10 cellular contexts compared by ENCODE assay signal in genomic region chr19:41409288-41409687, GRCh38. TPM values are rescaled to one million over a fixed set of nuclear protein-coding genes. Genes with fewer than 3 reads are reported as not detected.
DNase-seq lines count a peak whose midpoint lies in the region; ATAC-seq, FAIRE-seq and TF ChIP-seq lines count a peak whose summit lies in the region.
"Had no signal": no experiment of that assay in that cellular context is flagged by ENCODE, and none has a peak within 500 bp of the region (broad histone marks: within the 10 kb centered on the region; RNA-seq: fewer than 3 reads in every experiment).

No MANE protein-coding gene starts in this region.

- RAD21 ChIA-PET in GM12878 (lab: Charles Lee; ENCODE audit: unreplicated experiment), result no interaction called here

- intact Hi-C loops in activated CD8-positive, alpha-beta T cell treated with anti-CD3 and anti-CD28 coated beads for 36 hours (cut with micrococcal nuclease), result no loop called here
- intact Hi-C loops in GM12878 (cut with micrococcal nuclease; ENCODE audit: unreplicated experiment) (no loop called here), upper lobe of right lung (cut with DNase I) (no loop called here)

- no peak for TF ChIP-seq EP300 in GM12878 (IDR thresholded peaks at IDR 0.05; ENCODE audit: borderline replicate concordance in 1 of 2, control insufficient read depth in 1 of 2, low read depth in 2 of 2, low read length in 2 of 2)

- H3K36me3 ChIP-seq in GM12878 (ENCODE audit: control insufficient read depth in 2 of 2, insufficient read depth in 2 of 2, low read length in 1 of 2) (peaks cover 0 to 3% of the 10 kb centered on the region in 2 experiments; a peak in 3 of 4 replicates), upper lobe of right lung (peaks cover 24% of the 10 kb centered on the region)

- H3K9me3 ChIP-seq in GM12878 (replicated peaks; ENCODE audit: control insufficient read depth, insufficient read depth, low read length) (no peaks in the 10 kb centered on the region), upper lobe of right lung (no peaks in the 10 kb centered on the region)

- no peaks in the 10 kb centered on the region for H3K9me3 Mint-ChIP-seq in activated CD8-positive, alpha-beta T cell treated with anti-CD3 and anti-CD28 coated beads, Interleukin-2, amount 10 ng/mL, durations not matched to agents 7 days and 5 days (ENCODE audit: insufficient read depth)
- no peaks in the 10 kb centered on the region for H3K9me3 Mint-ChIP-seq in activated CD8-positive, alpha-beta T cell treated with anti-CD3 and anti-CD28 coated beads for 36 hours

- no TSS peak for BruUV-seq in GM12878 (replicated peaks; lab: Mats Ljungman, UMichigan)

- in situ Hi-C loops in GM12878 (cut with MboI), result no loop called here

- no peaks in the 10 kb centered on the region for H3K27me3 ChIP-seq in GM12878 (replicated peaks in 1 of 2; ENCODE audit: control insufficient read depth in 2 of 2, insufficient read depth in 2 of 2, low read length in 1 of 2)
- H3K27me3 ChIP-seq in upper lobe of right lung, result no peaks in the 10 kb centered on the region

- H3K4me1 ChIP-seq in GM12878 (ENCODE audit: control insufficient read depth, insufficient read depth, low read length) (peaks cover 18% of the 10 kb centered on the region), upper lobe of right lung (peaks cover 57% of the 10 kb centered on the region)

- no peaks in the 10 kb centered on the region for H3K27me3 Mint-ChIP-seq in activated CD8-positive, alpha-beta T cell treated with anti-CD3 and anti-CD28 coated beads, Interleukin-2, amount 10 ng/mL, durations not matched to agents 7 days and 5 days (ENCODE audit: low read depth)
- no peaks in the 10 kb centered on the region for H3K27me3 Mint-ChIP-seq in activated CD8-positive, alpha-beta T cell treated with anti-CD3 and anti-CD28 coated beads for 36 hours

- H3K36me3 Mint-ChIP-seq in activated CD8-positive, alpha-beta T cell treated with anti-CD3 and anti-CD28 coated beads, Interleukin-2, amount 10 ng/mL, durations not matched to agents 7 days and 5 days (ENCODE audit: low read depth), result peaks cover 12% of the 10 kb centered on the region
- peaks cover 11% of the 10 kb centered on the region for H3K36me3 Mint-ChIP-seq in activated CD8-positive, alpha-beta T cell treated with anti-CD3 and anti-CD28 coated beads for 36 hours (ENCODE audit: low read depth)

- peak overlapping the region; percentile 71 for H3K4me2 ChIP-seq in GM12878 (ENCODE audit: control insufficient read depth, insufficient read depth)

- no peak for DNase-seq in activated CD8-positive, alpha-beta T cell treated with anti-CD3 and anti-CD28 coated beads, Interleukin-2, amount 10 ng/mL, durations not matched to agents 7 days and 5 days
- DNase-seq in activated CD8-positive, alpha-beta T cell treated with anti-CD3 and anti-CD28 coated beads for 36 hours, result no peak
- DNase-seq in GM12878 (ENCODE audit: low read depth, low spot score) (no peak), kidney glomerular epithelial cell (lab: John Stamatoyannopoulos, UW) (peak; percentile 64), upper lobe of right lung (no peak), CD1c-positive myeloid dendritic cell (ENCODE audit: extremely low spot score) (no peak), coronary artery (ENCODE audit: low spot score) (no peak), COR-L47 (lab: John Stamatoyannopoulos, UW) (no peak)
- DNase-seq: glutamatergic neuron, NCI-H1092 had no signal

- WGBS in GM12878 (ENCODE audit: insufficient coverage, insufficient replicate concordance, low lambda C conversion rate, missing lambda C conversion rate), result 74% methylated on average over 4 of the region's 4 CpGs

- peak overlapping the region; percentile 30 for H3K27ac Mint-ChIP-seq in activated CD8-positive, alpha-beta T cell treated with anti-CD3 and anti-CD28 coated beads, Interleukin-2, amount 10 ng/mL, durations not matched to agents 7 days and 5 days
- H3K27ac Mint-ChIP-seq in activated CD8-positive, alpha-beta T cell treated with anti-CD3 and anti-CD28 coated beads for 36 hours, result no peak overlapping the region

- POLR2A ChIA-PET in activated CD8-positive, alpha-beta T cell treated with anti-CD3 and anti-CD28 coated beads, Interleukin-2, amount 10 ng/mL, durations not matched to agents 7 days and 5 days (lab: Charles Lee), result no interaction called here
- POLR2A ChIA-PET in activated CD8-positive, alpha-beta T cell treated with anti-CD3 and anti-CD28 coated beads for 36 hours (lab: Charles Lee), result interaction anchor here (1.8 kb wide), 1 partner anchor 11 kb away, joined by 9 read pairs; the partner anchor contains the start of gene BCKDHA
- POLR2A ChIA-PET in GM12878 (lab: Charles Lee), result interaction anchor here (0.5 to 1.2 kb wide), 2 partner anchors 11 to 28 kb away, joined by 3 read pairs; no protein-coding TSS in a partner anchor

- H2AFZ ChIP-seq in GM12878 (ENCODE audit: control insufficient read depth, low read depth, low read length), result no peak overlapping the region

- H3K4me3 ChIP-seq in GM12878 (no peak overlapping the region), upper lobe of right lung (no peak overlapping the region), coronary artery (no peak overlapping the region)

- peak overlapping the region; percentile 85 for H3K27ac ChIP-seq in GM12878 (ENCODE audit: control insufficient read depth, insufficient read depth)
- H3K27ac ChIP-seq in upper lobe of right lung, result peak overlapping the region; percentile 88
- H3K27ac ChIP-seq in coronary artery, result peak overlapping the region in 1 of 2 donors; percentile 64

- FAIRE-seq in GM12878 (lab: Jason Lieb, UNC), result no peak

- CTCF ChIA-PET in activated CD8-positive, alpha-beta T cell treated with anti-CD3 and anti-CD28 coated beads, Interleukin-2, amount 10 ng/mL, durations not matched to agents 7 days and 5 days (lab: Charles Lee), result interaction anchor here (1.1 to 1.5 kb wide), 2 partner anchors 155 to 188 kb away, joined by 3 to 4 read pairs; no protein-coding TSS in a partner anchor
- CTCF ChIA-PET in activated CD8-positive, alpha-beta T cell treated with anti-CD3 and anti-CD28 coated beads for 36 hours (lab: Charles Lee), result interaction anchor here (1.0 to 1.4 kb wide), 2 partner anchors 30 to 161 kb away, joined by 3 to 4 read pairs; partner anchors contain the start of gene DMAC2
- CTCF ChIA-PET in GM12878 (lab: Yijun Ruan, JAX), result interaction anchor here (1.1 to 1.5 kb wide), 4 partner anchors 10 to 154 kb away, joined by 3 to 7 read pairs (median 4); partner anchors contain the start of gene DMAC2

- H3K4me3 Mint-ChIP-seq in activated CD8-positive, alpha-beta T cell treated with anti-CD3 and anti-CD28 coated beads, Interleukin-2, amount 10 ng/mL, durations not matched to agents 7 days and 5 days, result no peak overlapping the region
- H3K4me3 Mint-ChIP-seq in activated CD8-positive, alpha-beta T cell treated with anti-CD3 and anti-CD28 coated beads for 36 hours, result no peak overlapping the region

- TF ChIP-seq CTCF in activated CD8-positive, alpha-beta T cell treated with anti-CD3 and anti-CD28 coated beads for 36 hours (IDR thresholded peaks at IDR 0.05), result no peak
- TF ChIP-seq CTCF in GM12878 (IDR thresholded peaks at IDR 0.05 in 2 of 3, conservative IDR thresholded peaks at IDR 0.05 in 1 of 3; ENCODE audit: control insufficient read depth in 2 of 3, extremely low read depth in 1 of 3, insufficient read depth in 1 of 3, low read depth in 3 of 3, low read length in 3 of 3) (no peak), upper lobe of right lung (IDR thresholded peaks at IDR 0.05) (no peak), coronary artery (IDR thresholded peaks at IDR 0.05) (no peak)

- H3K79me2 ChIP-seq in GM12878 (ENCODE audit: control insufficient read depth, insufficient read depth, low read length), result peaks cover 5% of the 10 kb centered on the region

- H3K4me1 Mint-ChIP-seq in activated CD8-positive, alpha-beta T cell treated with anti-CD3 and anti-CD28 coated beads, Interleukin-2, amount 10 ng/mL, durations not matched to agents 7 days and 5 days (ENCODE audit: low read depth), result peaks cover 12% of the 10 kb centered on the region
- H3K4me1 Mint-ChIP-seq in activated CD8-positive, alpha-beta T cell treated with anti-CD3 and anti-CD28 coated beads for 36 hours (ENCODE audit: low read depth), result peaks cover 12% of the 10 kb centered on the region

- no peak for ATAC-seq in activated CD8-positive, alpha-beta T cell treated with anti-CD3 and anti-CD28 coated beads, Interleukin-2, amount 10 ng/mL, durations not matched to agents 7 days and 5 days
- ATAC-seq in activated CD8-positive, alpha-beta T cell treated with anti-CD3 and anti-CD28 coated beads for 36 hours, result no peak
- ATAC-seq in GM12878 (peak; percentile 45), upper lobe of right lung (peak; percentile 77)

- SMC1A ChIA-PET in GM12878 (lab: Charles Lee; ENCODE audit: uncharacterized antibody, unreplicated experiment), result interaction anchor here (1.2 to 1.9 kb wide), 2 partner anchors 29 to 39 kb away, joined by 4 to 6 read pairs; no protein-coding TSS in a partner anchor

- H4K20me1 ChIP-seq in GM12878 (ENCODE audit: control insufficient read depth, insufficient read depth), result no peaks in the 10 kb centered on the region

- peak overlapping the region; percentile 3; the same call in 1 of the 2 replicates for H3K9ac ChIP-seq in GM12878 (ENCODE audit: control insufficient read depth, insufficient read depth, low read length)

- TF ChIP-seq POLR2A in GM12878 (IDR thresholded peaks at IDR 0.05; ENCODE audit: low read depth, low read length), result no peak

- TF ChIP-seq RAD21 in GM12878 (IDR thresholded peaks at IDR 0.05; ENCODE audit: insufficient read depth, low read depth, low read length), result no peak

RNA-seq across cellular contexts. Expression of gene BCKDHA, which starts 11.7 kb away (rescaled TPM):
- 10 to 100 TPM; 15.8 to 24.5 TPM for total RNA-seq in activated CD8-positive, alpha-beta T cell treated with anti-CD3 and anti-CD28 coated beads, Interleukin-2, amount 10 ng/mL, durations not matched to agents 7 days and 5 days
- 10 to 100 TPM; 32.3 to 36.9 TPM for total RNA-seq in activated CD8-positive, alpha-beta T cell treated with anti-CD3 and anti-CD28 coated beads for 36 hours
- 45.1 and 48.8 TPM in 2 replicates for total RNA-seq in GM12878 (2013; cell fraction: nucleolus; rRNA removed)
- total RNA-seq in GM12878 (2014; rRNA removed), result 90.9 and 107 TPM in 2 replicates
- 19.2 and 23.9 TPM in 2 replicates for total RNA-seq in GM12878 (2014; rRNA removed; fragmentation: Illumina TruSeq; extraction: Trizol)
- 33.5 and 41.7 TPM in 2 replicates for total RNA-seq in GM12878 (2021)
- polyA plus RNA-seq in GM12878 (2011; ENCODE audit: low read depth), result 14.8 TPM
- 10.8 and 51.3 TPM in 2 replicates for polyA plus RNA-seq in GM12878 (2011; rRNA removed)
- 77.5 and 123 TPM in 2 replicates for polyA plus RNA-seq in GM12878 (2011; cell fraction: cytosol; rRNA removed)
- 139 and 153 TPM in 2 replicates for polyA plus RNA-seq in GM12878 (2011; cell fraction: nucleus; rRNA removed)
- 64.0 and 79.5 TPM in 2 replicates for polyA plus RNA-seq in GM12878 (2012)
- polyA plus RNA-seq in GM12878 (2014; fragmentation: Illumina TruSeq; extraction: Trizol), result 13.7 and 41.5 TPM in 2 replicates
- polyA plus RNA-seq in GM12878 (2014; fragmentation: Nextera tagmentation; extraction: Ambion mirVana), result 10 to 100 TPM in 1 of 2 experiments, 1 to 10 TPM in 1; 9.9 to 28.7 TPM
- polyA plus RNA-seq in GM12878 (2014; rRNA removed), result 68.1 and 73.1 TPM in 2 replicates
- 100 to 1,000 TPM in 1 of 2 experiments, 10 to 100 TPM in 1; 99.8 to 105 TPM for polyA plus RNA-seq in GM12878 (2016; fragmentation: Nextera tagmentation; extraction: Ambion mirVana)
- polyA minus RNA-seq in GM12878 (2011; rRNA and poly(A)+ RNA removed), result 16.3 and 43.2 TPM in 2 replicates
- 26.5 and 33.1 TPM in 2 replicates for polyA minus RNA-seq in GM12878 (2011; cell fraction: cytosol; rRNA and poly(A)+ RNA removed)
- polyA minus RNA-seq in GM12878 (2011; cell fraction: nucleus; rRNA and poly(A)+ RNA removed), result 27.3 and 31.9 TPM in 2 replicates
- total RNA-seq in upper lobe of right lung, result 15.0 TPM

RNA-seq across cellular contexts. Expression of gene EXOSC5, which starts 12.1 kb away (rescaled TPM):
- total RNA-seq in activated CD8-positive, alpha-beta T cell treated with anti-CD3 and anti-CD28 coated beads, Interleukin-2, amount 10 ng/mL, durations not matched to agents 7 days and 5 days, result 10 to 100 TPM; 25.3 to 26.6 TPM
- 10 to 100 TPM; 46.6 to 47.0 TPM for total RNA-seq in activated CD8-positive, alpha-beta T cell treated with anti-CD3 and anti-CD28 coated beads for 36 hours
- total RNA-seq in GM12878 (2013; cell fraction: nucleolus; rRNA removed), result 18.8 and 27.0 TPM in 2 replicates
- total RNA-seq in GM12878 (2014; rRNA removed) (38.8 and 44.3 TPM in 2 replicates), GM12878 (2014; rRNA removed; fragmentation: Illumina TruSeq; extraction: Trizol) (28.1 and 30.7 TPM in 2 replicates), GM12878 (2021) (57.8 and 62.7 TPM in 2 replicates), upper lobe of right lung (12.4 TPM)
- polyA plus RNA-seq in GM12878 (2011; ENCODE audit: low read depth), result 21.5 TPM
- polyA plus RNA-seq in GM12878 (2011; rRNA removed) (26.0 and 61.0 TPM in 2 replicates), GM12878 (2014; fragmentation: Illumina TruSeq; extraction: Trizol) (2.5 and 15.8 TPM in 2 replicates), GM12878 (2014; fragmentation: Nextera tagmentation; extraction: Ambion mirVana) (10 to 100 TPM; 20.6 to 25.3 TPM), GM12878 (2014; rRNA removed) (74.2 and 88.9 TPM in 2 replicates), GM12878 (2016; fragmentation: Nextera tagmentation; extraction: Ambion mirVana) (100 to 1,000 TPM; 116 to 123 TPM)
- 87.8 and 129 TPM in 2 replicates for polyA plus RNA-seq in GM12878 (2011; cell fraction: cytosol; rRNA removed)
- 70.8 and 78.6 TPM in 2 replicates for polyA plus RNA-seq in GM12878 (2011; cell fraction: nucleus; rRNA removed)
- polyA plus RNA-seq in GM12878 (2012), result 48.6 and 84.3 TPM in 2 replicates
- polyA minus RNA-seq in GM12878 (2011; rRNA and poly(A)+ RNA removed), result 14.6 and 32.7 TPM in 2 replicates
- polyA minus RNA-seq in GM12878 (2011; cell fraction: cytosol; rRNA and poly(A)+ RNA removed), result 13.9 and 16.2 TPM in 2 replicates
- 14.7 and 20.0 TPM in 2 replicates for polyA minus RNA-seq in GM12878 (2011; cell fraction: nucleus; rRNA and poly(A)+ RNA removed)

RNA-seq across cellular contexts. Expression of gene B3GNT8, which starts 17.9 kb away (rescaled TPM):
- total RNA-seq in activated CD8-positive, alpha-beta T cell treated with anti-CD3 and anti-CD28 coated beads, Interleukin-2, amount 10 ng/mL, durations not matched to agents 7 days and 5 days, result 1 to 10 TPM; 2.9 to 5.2 TPM
- total RNA-seq in activated CD8-positive, alpha-beta T cell treated with anti-CD3 and anti-CD28 coated beads for 36 hours, result 1 to 10 TPM in 1 of 2 experiments, under 1 TPM in 1; 0.59 to 1.1 TPM
- total RNA-seq in GM12878 (2013; cell fraction: nucleolus; rRNA removed), result 0.24 TPM in 1 of 2 replicates, not detected in the other
- 0.05 and 0.06 TPM in 2 replicates for total RNA-seq in GM12878 (2014; rRNA removed)
- not detected in 2 replicates for total RNA-seq in GM12878 (2014; rRNA removed; fragmentation: Illumina TruSeq; extraction: Trizol)
- total RNA-seq in GM12878 (2021), result 1.1 and 1.2 TPM in 2 replicates
- not detected for polyA plus RNA-seq in GM12878 (2011; ENCODE audit: low read depth)
- not detected in 2 replicates for polyA plus RNA-seq in GM12878 (2011; rRNA removed)
- polyA plus RNA-seq in GM12878 (2011; cell fraction: cytosol; rRNA removed), result not detected in 2 replicates
- polyA plus RNA-seq in GM12878 (2011; cell fraction: nucleus; rRNA removed), result 0.09 and 0.15 TPM in 2 replicates
- 0.35 and 0.50 TPM in 2 replicates for polyA plus RNA-seq in GM12878 (2012)
- 0.44 TPM in 1 of 2 replicates, not detected in the other for polyA plus RNA-seq in GM12878 (2014; fragmentation: Illumina TruSeq; extraction: Trizol)
- polyA plus RNA-seq in GM12878 (2014; fragmentation: Nextera tagmentation; extraction: Ambion mirVana), result not detected
- 0.08 and 0.23 TPM in 2 replicates for polyA plus RNA-seq in GM12878 (2014; rRNA removed)
- polyA plus RNA-seq in GM12878 (2016; fragmentation: Nextera tagmentation; extraction: Ambion mirVana), result under 1 TPM; 0.17 to 0.58 TPM
- not detected in 2 replicates for polyA minus RNA-seq in GM12878 (2011; rRNA and poly(A)+ RNA removed)
- polyA minus RNA-seq in GM12878 (2011; cell fraction: cytosol; rRNA and poly(A)+ RNA removed), result not detected in 2 replicates
- polyA minus RNA-seq in GM12878 (2011; cell fraction: nucleus; rRNA and poly(A)+ RNA removed), result not detected in 2 replicates
- total RNA-seq in upper lobe of right lung, result 31.3 TPM

RNA-seq across cellular contexts. Expression of gene DMAC2, which starts 30.4 kb away (rescaled TPM):
- total RNA-seq in activated CD8-positive, alpha-beta T cell treated with anti-CD3 and anti-CD28 coated beads, Interleukin-2, amount 10 ng/mL, durations not matched to agents 7 days and 5 days, result 10 to 100 TPM; 44.8 to 47.0 TPM
- 10 to 100 TPM; 47.6 to 51.5 TPM for total RNA-seq in activated CD8-positive, alpha-beta T cell treated with anti-CD3 and anti-CD28 coated beads for 36 hours
- 10.3 and 10.4 TPM in 2 replicates for total RNA-seq in GM12878 (2013; cell fraction: nucleolus; rRNA removed)
- total RNA-seq in GM12878 (2014; rRNA removed) (43.1 and 43.2 TPM in 2 replicates), GM12878 (2014; rRNA removed; fragmentation: Illumina TruSeq; extraction: Trizol) (30.4 and 35.3 TPM in 2 replicates), GM12878 (2021) (45.6 and 48.3 TPM in 2 replicates), upper lobe of right lung (54.9 TPM)
- polyA plus RNA-seq in GM12878 (2011; ENCODE audit: low read depth), result 20.5 TPM
- polyA plus RNA-seq in GM12878 (2011; rRNA removed) (34.0 and 42.2 TPM in 2 replicates), GM12878 (2014; fragmentation: Illumina TruSeq; extraction: Trizol) (17.9 and 38.1 TPM in 2 replicates), GM12878 (2014; fragmentation: Nextera tagmentation; extraction: Ambion mirVana) (10 to 100 TPM; 10.8 to 14.8 TPM), GM12878 (2014; rRNA removed) (52.7 and 57.2 TPM in 2 replicates), GM12878 (2016; fragmentation: Nextera tagmentation; extraction: Ambion mirVana) (10 to 100 TPM; 45.4 to 54.3 TPM)
- 74.4 and 76.4 TPM in 2 replicates for polyA plus RNA-seq in GM12878 (2011; cell fraction: cytosol; rRNA removed)
- polyA plus RNA-seq in GM12878 (2011; cell fraction: nucleus; rRNA removed), result 39.3 and 47.7 TPM in 2 replicates
- 31.8 and 38.7 TPM in 2 replicates for polyA plus RNA-seq in GM12878 (2012)
- 39.6 and 53.1 TPM in 2 replicates for polyA minus RNA-seq in GM12878 (2011; rRNA and poly(A)+ RNA removed)
- polyA minus RNA-seq in GM12878 (2011; cell fraction: cytosol; rRNA and poly(A)+ RNA removed), result 20.3 and 20.7 TPM in 2 replicates
- polyA minus RNA-seq in GM12878 (2011; cell fraction: nucleus; rRNA and poly(A)+ RNA removed), result 5.3 and 8.1 TPM in 2 replicates

RNA-seq across cellular contexts. Expression of gene TMEM91, which starts 33.0 kb away (rescaled TPM):
- total RNA-seq in activated CD8-positive, alpha-beta T cell treated with anti-CD3 and anti-CD28 coated beads, Interleukin-2, amount 10 ng/mL, durations not matched to agents 7 days and 5 days, result 1 to 10 TPM; 5.3 to 6.4 TPM
- total RNA-seq in activated CD8-positive, alpha-beta T cell treated with anti-CD3 and anti-CD28 coated beads for 36 hours, result 1 to 10 TPM; 8.9 to 9.1 TPM
- total RNA-seq in GM12878 (2013; cell fraction: nucleolus; rRNA removed), result 9.0 and 12.0 TPM in 2 replicates
- total RNA-seq in GM12878 (2014; rRNA removed) (3.2 and 4.4 TPM in 2 replicates), GM12878 (2014; rRNA removed; fragmentation: Illumina TruSeq; extraction: Trizol) (2.1 and 3.0 TPM in 2 replicates), GM12878 (2021) (1.8 and 3.1 TPM in 2 replicates), upper lobe of right lung (19.5 TPM)
- 3.1 TPM for polyA plus RNA-seq in GM12878 (2011; ENCODE audit: low read depth)
- polyA plus RNA-seq in GM12878 (2011; rRNA removed) (1.6 and 2.9 TPM in 2 replicates), GM12878 (2014; fragmentation: Illumina TruSeq; extraction: Trizol) (1.6 and 2.5 TPM in 2 replicates), GM12878 (2014; fragmentation: Nextera tagmentation; extraction: Ambion mirVana) (1 to 10 TPM; 1.6 to 2.1 TPM), GM12878 (2014; rRNA removed) (5.2 and 5.5 TPM in 2 replicates), GM12878 (2016; fragmentation: Nextera tagmentation; extraction: Ambion mirVana) (1 to 10 TPM; 1.5 to 1.9 TPM)
- 4.0 and 5.1 TPM in 2 replicates for polyA plus RNA-seq in GM12878 (2011; cell fraction: cytosol; rRNA removed)
- 14.4 and 16.6 TPM in 2 replicates for polyA plus RNA-seq in GM12878 (2011; cell fraction: nucleus; rRNA removed)
- polyA plus RNA-seq in GM12878 (2012), result 7.3 and 7.5 TPM in 2 replicates
- polyA minus RNA-seq in GM12878 (2011; rRNA and poly(A)+ RNA removed), result 5.2 and 5.3 TPM in 2 replicates
- polyA minus RNA-seq in GM12878 (2011; cell fraction: cytosol; rRNA and poly(A)+ RNA removed), result 2.3 and 3.4 TPM in 2 replicates
- polyA minus RNA-seq in GM12878 (2011; cell fraction: nucleus; rRNA and poly(A)+ RNA removed), result 4.7 and 7.5 TPM in 2 replicates

Comparison
In these comparisons a context has a peak if more than half of its experiments do, and no peak if none do; other contexts are left out.
1. ATAC-seq: peak in GM12878 (single experiment) and upper lobe of right lung (single experiment); none in activated CD8-positive, alpha-beta T cell treated with anti-CD3 and anti-CD28 coated beads, Interleukin-2, amount 10 ng/mL, durations not matched to agents 7 days and 5 days (single experiment) and activated CD8-positive, alpha-beta T cell treated with anti-CD3 and anti-CD28 coated beads for 36 hours (single experiment).